8 cellular contexts compared by ENCODE assay signal in the genomic region with DNA sequence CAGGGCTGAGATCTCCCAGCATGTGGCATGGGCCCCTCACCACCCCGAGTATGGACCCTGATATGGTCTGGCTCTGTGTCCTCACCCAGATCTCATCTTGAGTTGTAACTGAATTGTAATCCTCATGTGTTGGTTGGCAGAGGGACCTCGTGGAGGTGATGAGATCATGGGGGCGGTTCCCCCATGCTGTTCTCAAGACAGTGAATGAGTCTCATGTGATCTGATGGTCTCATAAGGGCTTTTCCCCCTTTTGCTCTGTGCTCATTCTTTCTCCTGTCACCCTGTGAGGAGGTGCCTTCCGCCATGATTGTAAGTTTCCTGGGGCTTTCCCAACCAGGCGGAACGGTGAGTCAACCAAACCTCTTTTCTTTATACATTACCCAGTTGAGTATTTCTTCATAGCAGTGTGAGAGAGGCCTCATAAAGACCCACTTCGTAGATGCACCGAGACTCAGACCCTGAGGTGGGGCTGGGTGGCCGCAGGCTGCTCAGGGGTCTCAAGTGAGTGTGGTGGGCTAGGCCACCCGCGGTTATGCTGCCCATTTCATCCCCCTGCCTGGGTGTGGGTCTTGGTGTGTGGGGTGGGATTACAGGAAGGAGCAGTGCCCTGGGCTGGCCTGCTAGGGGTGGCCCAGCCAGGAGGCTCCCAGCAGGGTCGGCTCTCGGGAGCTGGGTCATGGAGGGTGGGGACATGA. TPM values are rescaled to one million over a fixed set of nuclear protein-coding genes. Genes with fewer than 3 reads are reported as not detected.
DNase-seq lines count a peak whose midpoint lies in the region; ATAC-seq and TF ChIP-seq lines count a peak whose summit lies in the region.

No MANE protein-coding gene starts in this region.

- intact Hi-C loops in CD4-positive, alpha-beta memory T cell (cut with micrococcal nuclease), result no loop called here
- intact Hi-C loops in activated T-helper 1 cell treated with anti-CD3 and anti-CD28 coated beads, Interleukin-12 subunit alpha, Interleukin-12 subunit beta, Interleukin-2, Interleukin-4 antibody, amounts not matched to agents 30 ng/mL and 10 ng/mL and 1 ng/mL, durations not matched to agents 14 hours and 24 hours and 36 hours (cut with micrococcal nuclease), result loop anchor here (1.0 to 5.0 kb wide), 10 partner anchors 22 to 435 kb away; partner anchors contain the start of genes ADRM1, GID8, MTG2 and SLCO4A1

- no peaks in the 10 kb centered on the region for H3K27me3 ChIP-seq in CD4-positive, alpha-beta memory T cell (ENCODE audit: insufficient read depth, low read length)

- TF ChIP-seq CTCF in NB4 (IDR thresholded peaks at IDR 0.05; ENCODE audit: low read depth, low read length), result no peak

- H3K27ac Mint-ChIP-seq in CD4-positive, alpha-beta memory T cell, result peak overlapping the region; percentile 32 to 86 (median 77)
- peak overlapping the region; percentile 89 for H3K27ac Mint-ChIP-seq in activated T-helper 1 cell treated with anti-CD3 and anti-CD28 coated beads, Interleukin-12 subunit alpha, Interleukin-12 subunit beta, Interleukin-2, Interleukin-4 antibody, amounts not matched to agents 30 ng/mL and 10 ng/mL and 1 ng/mL, durations not matched to agents 14 hours and 24 hours and 36 hours
- peak overlapping the region; percentile 80 for H3K27ac Mint-ChIP-seq in natural killer cell treated with Interleukin-12 subunit alpha and Interleukin-12 subunit beta and Interleukin-15 and Interleukin-18, amount 100 ng/mL, for 72 hours

- peak overlapping the region; percentile 44 for H3K27ac ChIP-seq in CD4-positive, alpha-beta memory T cell (ENCODE audit: low read depth, low read length)

- H3K9me3 Mint-ChIP-seq in CD4-positive, alpha-beta memory T cell, result peaks cover 0 to 5% (median 0%) of the 10 kb centered on the region in 8 donors
- no peaks in the 10 kb centered on the region for H3K9me3 Mint-ChIP-seq in activated T-helper 1 cell treated with anti-CD3 and anti-CD28 coated beads, Interleukin-12 subunit alpha, Interleukin-12 subunit beta, Interleukin-2, Interleukin-4 antibody, amounts not matched to agents 30 ng/mL and 10 ng/mL and 1 ng/mL, durations not matched to agents 14 hours and 24 hours and 36 hours
- H3K9me3 Mint-ChIP-seq in natural killer cell treated with Interleukin-12 subunit alpha and Interleukin-12 subunit beta and Interleukin-15 and Interleukin-18, amount 100 ng/mL, for 72 hours, result peaks cover 5% of the 10 kb centered on the region

- H3K4me3 Mint-ChIP-seq in CD4-positive, alpha-beta memory T cell, result peak overlapping the region in 2 of 8 donors; percentile 40 to 63
- peak overlapping the region; percentile 61 for H3K4me3 Mint-ChIP-seq in activated T-helper 1 cell treated with anti-CD3 and anti-CD28 coated beads, Interleukin-12 subunit alpha, Interleukin-12 subunit beta, Interleukin-2, Interleukin-4 antibody, amounts not matched to agents 30 ng/mL and 10 ng/mL and 1 ng/mL, durations not matched to agents 14 hours and 24 hours and 36 hours
- peak overlapping the region; percentile 49 for H3K4me3 Mint-ChIP-seq in natural killer cell treated with Interleukin-12 subunit alpha and Interleukin-12 subunit beta and Interleukin-15 and Interleukin-18, amount 100 ng/mL, for 72 hours

- H3K4me1 Mint-ChIP-seq in CD4-positive, alpha-beta memory T cell, result peaks cover 11 to 23% (median 16%) of the 10 kb centered on the region in 4 donors
- peaks cover 26% of the 10 kb centered on the region for H3K4me1 Mint-ChIP-seq in activated T-helper 1 cell treated with anti-CD3 and anti-CD28 coated beads, Interleukin-12 subunit alpha, Interleukin-12 subunit beta, Interleukin-2, Interleukin-4 antibody, amounts not matched to agents 30 ng/mL and 10 ng/mL and 1 ng/mL, durations not matched to agents 14 hours and 24 hours and 36 hours (ENCODE audit: low read depth)
- peaks cover 33% of the 10 kb centered on the region in 2 donors for H3K4me1 Mint-ChIP-seq in natural killer cell treated with Interleukin-12 subunit alpha and Interleukin-12 subunit beta and Interleukin-15 and Interleukin-18, amount 100 ng/mL, for 72 hours (ENCODE audit: low read depth in 2 of 2)

- no peaks in the 10 kb centered on the region for H3K36me3 ChIP-seq in CD4-positive, alpha-beta memory T cell (ENCODE audit: insufficient read depth, low read length)

- no peak for TF ChIP-seq POLR2A in NB4 (IDR thresholded peaks at IDR 0.05; ENCODE audit: extremely low read depth, insufficient read length)

- peak in 4 of 5 donors; percentile 9 to 89 (median 38) for DNase-seq in CD4-positive, alpha-beta memory T cell
- DNase-seq in NB4 (ENCODE audit: low read depth), result peak; percentile 72
- peak; percentile 81 for DNase-seq in activated T-helper 1 cell treated with anti-CD3 and anti-CD28 coated beads, Interleukin-12 subunit alpha, Interleukin-12 subunit beta, Interleukin-2, Interleukin-4 antibody, amounts not matched to agents 30 ng/mL and 10 ng/mL and 1 ng/mL, durations not matched to agents 14 hours and 24 hours and 36 hours (ENCODE audit: low spot score)
- peak; percentile 91 for DNase-seq in natural killer cell treated with Interleukin-12 subunit alpha and Interleukin-12 subunit beta and Interleukin-15 and Interleukin-18, amount 100 ng/mL, for 72 hours (ENCODE audit: low spot score)
- DNase-seq in NCI-H187 (lab: John Stamatoyannopoulos, UW), result no peak
- DNase-seq in NCI-H1092 (lab: John Stamatoyannopoulos, UW), result no peak
- DNase-seq in epidermal melanocyte (ENCODE audit: insufficient read length, low spot score), result no peak

- no peak overlapping the region for H3K4me3 ChIP-seq in CD4-positive, alpha-beta memory T cell (ENCODE audit: low read length in 2 of 2)
- H3K4me3 ChIP-seq in NB4 (ENCODE audit: low read depth, low read length), result no peak overlapping the region

- peak; percentile 48 for ATAC-seq in GM21717 (IDR thresholded peaks at IDR 0.05; ENCODE audit: unreplicated experiment)
- peak; percentile 94 to 97 for ATAC-seq in natural killer cell treated with Interleukin-12 subunit alpha and Interleukin-12 subunit beta and Interleukin-15 and Interleukin-18, amount 100 ng/mL, for 72 hours

- H3K27me3 Mint-ChIP-seq in CD4-positive, alpha-beta memory T cell, result no peaks in the 10 kb centered on the region
- H3K27me3 Mint-ChIP-seq in activated T-helper 1 cell treated with anti-CD3 and anti-CD28 coated beads, Interleukin-12 subunit alpha, Interleukin-12 subunit beta, Interleukin-2, Interleukin-4 antibody, amounts not matched to agents 30 ng/mL and 10 ng/mL and 1 ng/mL, durations not matched to agents 14 hours and 24 hours and 36 hours (ENCODE audit: insufficient read depth), result no peaks in the 10 kb centered on the region
- H3K27me3 Mint-ChIP-seq in natural killer cell treated with Interleukin-12 subunit alpha and Interleukin-12 subunit beta and Interleukin-15 and Interleukin-18, amount 100 ng/mL, for 72 hours, result no peaks in the 10 kb centered on the region

- no peaks in the 10 kb centered on the region for H3K36me3 Mint-ChIP-seq in CD4-positive, alpha-beta memory T cell
- H3K36me3 Mint-ChIP-seq in activated T-helper 1 cell treated with anti-CD3 and anti-CD28 coated beads, Interleukin-12 subunit alpha, Interleukin-12 subunit beta, Interleukin-2, Interleukin-4 antibody, amounts not matched to agents 30 ng/mL and 10 ng/mL and 1 ng/mL, durations not matched to agents 14 hours and 24 hours and 36 hours (ENCODE audit: low read depth), result peaks cover 4% of the 10 kb centered on the region
- peaks cover 10% of the 10 kb centered on the region for H3K36me3 Mint-ChIP-seq in natural killer cell treated with Interleukin-12 subunit alpha and Interleukin-12 subunit beta and Interleukin-15 and Interleukin-18, amount 100 ng/mL, for 72 hours

- H3K4me1 ChIP-seq in CD4-positive, alpha-beta memory T cell (ENCODE audit: insufficient read depth, low read length), result peaks cover 14% of the 10 kb centered on the region

- CTCF ChIA-PET in CD4-positive, alpha-beta memory T cell (lab: Charles Lee; ENCODE audit: partially characterized antibody), result interaction anchor here (1.0 to 1.7 kb wide), 3 partner anchors 14 to 291 kb away, joined by 4 to 5 read pairs (median 4); no protein-coding TSS in a partner anchor

- POLR2A ChIA-PET in CD4-positive, alpha-beta memory T cell (lab: Charles Lee; ENCODE audit: partially characterized antibody), result no interaction called here

- H3K9me3 ChIP-seq in CD4-positive, alpha-beta memory T cell (ENCODE audit: control insufficient read depth in 1 of 2, low read length in 2 of 2), result no peaks in the 10 kb centered on the region

RNA-seq across cellular contexts. Expression of gene GATA5, which starts 26.2 kb away (rescaled TPM):
- not detected for total RNA-seq in CD4-positive, alpha-beta memory T cell
- polyA plus RNA-seq in CD4-positive, alpha-beta memory T cell, result not detected
- total RNA-seq in activated T-helper 1 cell treated with anti-CD3 and anti-CD28 coated beads, Interleukin-12 subunit alpha, Interleukin-12 subunit beta, Interleukin-2, Interleukin-4 antibody, amounts not matched to agents 30 ng/mL and 10 ng/mL and 1 ng/mL, durations not matched to agents 14 hours and 24 hours and 36 hours, result not detected in 2 replicates
- not detected for total RNA-seq in natural killer cell treated with Interleukin-12 subunit alpha and Interleukin-12 subunit beta and Interleukin-15 and Interleukin-18, amount 100 ng/mL, for 72 hours

Comparison
In these comparisons a context has a peak if more than half of its experiments do, and no peak if none do; other contexts are left out.
1. DNase-seq: peak in CD4-positive, alpha-beta memory T cell (4 of 5), NB4 (single experiment), activated T-helper 1 cell treated with anti-CD3 and anti-CD28 coated beads, Interleukin-12 subunit alpha, Interleukin-12 subunit beta, Interleukin-2, Interleukin-4 antibody, amounts not matched to agents 30 ng/mL and 10 ng/mL and 1 ng/mL, durations not matched to agents 14 hours and 24 hours and 36 hours (single experiment) and natural killer cell treated with Interleukin-12 subunit alpha and Interleukin-12 subunit beta and Interleukin-15 and Interleukin-18, amount 100 ng/mL, for 72 hours (single experiment); none in NCI-H187 (0 of 2), NCI-H1092 (single experiment) and epidermal melanocyte (single experiment).
2. Peak in every context shown above with its lines, with median percentiles within 50 percentile points of each other: H3K27ac Mint-ChIP-seq.